In the genomic region with DNA sequence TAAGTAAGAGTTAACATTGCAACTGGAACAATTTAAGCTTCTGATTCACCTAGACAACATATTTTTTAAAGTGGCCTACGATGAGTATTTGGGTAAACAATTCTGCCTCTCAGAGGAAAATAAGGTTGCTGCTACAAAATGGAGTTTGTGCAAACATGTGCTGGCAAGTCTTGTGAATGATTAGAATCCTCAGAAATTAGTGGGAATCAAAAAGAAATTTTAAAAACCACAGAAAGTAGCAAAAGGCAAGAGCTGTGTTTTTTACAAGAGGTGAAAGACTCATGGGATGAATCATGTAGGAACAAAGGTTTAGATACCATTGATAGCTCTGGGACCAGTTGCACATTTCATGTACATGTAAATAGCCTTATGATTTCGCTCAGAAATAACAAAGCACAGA, we compare ENCODE assay signal across 19 cellular contexts.
DNase-seq lines count a peak whose midpoint lies in the region; ATAC-seq, FAIRE-seq and TF ChIP-seq lines count a peak whose summit lies in the region.
"Had no signal": no experiment of that assay in that cellular context is flagged by ENCODE, and none has a peak within 500 bp of the region (broad histone marks: within the 10 kb centered on the region; RNA-seq: fewer than 3 reads in every experiment).

No MANE protein-coding gene starts in this region.

- H4K20me1 ChIP-seq in PC-3 (ENCODE audit: low read length) (no peaks in the 10 kb centered on the region), keratinocyte (ENCODE audit: control insufficient read depth, extremely low read depth, insufficient read depth, low read length) (no peaks in the 10 kb centered on the region), neural progenitor cell (ENCODE audit: low read depth) (no peaks in the 10 kb centered on the region)
- H4K20me1 ChIP-seq: BLaER1 had no signal

- H3K79me2 ChIP-seq in PC-3 (ENCODE audit: low read length) = no peaks in the 10 kb centered on the region
- no peaks in the 10 kb centered on the region for H3K79me2 ChIP-seq in keratinocyte (ENCODE audit: control insufficient read depth, insufficient read depth, low read length)
- no peaks in the 10 kb centered on the region for H3K79me2 ChIP-seq in neural progenitor cell (ENCODE audit: low read depth)

- peak; percentile 76 for ATAC-seq in PC-3
- ATAC-seq in HG02610 (IDR thresholded peaks at IDR 0.05; ENCODE audit: unreplicated experiment) = no peak
- ATAC-seq: GM23338 had no signal

- H3K4me3 ChIP-seq in PC-3 (ENCODE audit: low read length) = no peak overlapping the region
- H3K4me3 ChIP-seq in bronchial epithelial cell (ENCODE audit: low read depth, low read length) = no peak overlapping the region
- no peak overlapping the region for H3K4me3 ChIP-seq in keratinocyte (ENCODE audit: control insufficient read depth in 2 of 3, extremely low read depth in 1 of 3, insufficient read depth in 2 of 3, low read depth in 1 of 3, low read length in 3 of 3)
- H3K4me3 ChIP-seq in neural progenitor cell = no peak overlapping the region
- H3K4me3 ChIP-seq: BLaER1, GM23338 had no signal

- no peaks in the 10 kb centered on the region for H3K36me3 Mint-ChIP-seq in neural progenitor cell
- H3K36me3 Mint-ChIP-seq: CD14-positive monocyte; CD4-positive, alpha-beta memory T cell had no signal

- peak; percentile 11 for DNase-seq in NCI-H345 (lab: John Stamatoyannopoulos, UW)
- DNase-seq in NCI-H345 treated with DMSO at 0.1 percent for 48 hours (lab: John Stamatoyannopoulos, UW; ENCODE audit: unreplicated experiment) = no peak
- peak; percentile 66 for DNase-seq in PC-3
- DNase-seq in bronchial epithelial cell (ENCODE audit: low read depth) = peak; percentile 90
- no peak for DNase-seq in keratinocyte (ENCODE audit: low read depth, low spot score)
- no peak for DNase-seq in neural progenitor cell (ENCODE audit: low spot score)
- DNase-seq: 8988T; CD4-positive, alpha-beta memory T cell; DMS153; DMS79 treated with DMSO at 0.1 percent for 48 hours; GF-D8; HCEC 1CT had no signal

- FAIRE-seq in bronchial epithelial cell (lab: Jason Lieb, UNC) = no peak
- FAIRE-seq in keratinocyte (lab: Jason Lieb, UNC) = peak; percentile 67
- FAIRE-seq: H54, HTR-8/SVneo had no signal

- peak overlapping the region; percentile 17 for H2AFZ ChIP-seq in PC-3 (ENCODE audit: low read length)
- no peak overlapping the region for H2AFZ ChIP-seq in keratinocyte (ENCODE audit: control insufficient read depth, low read length)
- H2AFZ ChIP-seq in neural progenitor cell (replicated peaks) = no peak overlapping the region
- H2AFZ ChIP-seq: GM23338 had no signal

- peaks cover 15% of the 10 kb centered on the region for H3K9me3 Mint-ChIP-seq in neural progenitor cell

- no peak overlapping the region for H3K27ac Mint-ChIP-seq in neural progenitor cell
- H3K27ac Mint-ChIP-seq: CD14-positive monocyte; CD4-positive, alpha-beta memory T cell; GM23338 had no signal

- no peaks in the 10 kb centered on the region for H3K27me3 ChIP-seq in PC-3 (ENCODE audit: low read length)
- no peaks in the 10 kb centered on the region for H3K27me3 ChIP-seq in bronchial epithelial cell (ENCODE audit: control insufficient read depth, insufficient read depth, low read length)
- no peaks in the 10 kb centered on the region for H3K27me3 ChIP-seq in keratinocyte (ENCODE audit: control insufficient read depth, extremely low read depth, insufficient read depth, low read length)
- H3K27me3 ChIP-seq in neural progenitor cell = no peaks in the 10 kb centered on the region
- H3K27me3 ChIP-seq: BLaER1 had no signal

- TF ChIP-seq CTCF in PC-3 (conservative IDR thresholded peaks at IDR 0.05; ENCODE audit: low read depth, low read length) = no peak
- no peak for TF ChIP-seq CTCF in bronchial epithelial cell (IDR thresholded peaks at IDR 0.05; ENCODE audit: insufficient read depth, low read length, severe bottlenecking)
- no peak for TF ChIP-seq CTCF in keratinocyte (optimal IDR thresholded peaks at IDR 0.05 in 1 of 3, IDR thresholded peaks at IDR 0.05 in 1 of 3, conservative IDR thresholded peaks at IDR 0.05 in 1 of 3; ENCODE audit: extremely low read depth in 1 of 3, insufficient read depth in 2 of 3, low read length in 3 of 3)
- TF ChIP-seq CTCF in neural progenitor cell (IDR thresholded peaks at IDR 0.05) = no peak

- H3K9me3 ChIP-seq in PC-3 (ENCODE audit: low read length) (peaks cover 17% of the 10 kb centered on the region), keratinocyte (ENCODE audit: control insufficient read depth, low read depth, low read length) (no peaks in the 10 kb centered on the region), neural progenitor cell (ENCODE audit: low read depth) (no peaks in the 10 kb centered on the region)

- 0 out of 2 replicates have a peak overlapping the region, but pooled peaks have one; percentile 4 for H3K4me2 ChIP-seq in PC-3 (ENCODE audit: low read length)
- H3K4me2 ChIP-seq in keratinocyte (ENCODE audit: control insufficient read depth, extremely low read depth, insufficient read depth, low read depth, low read length) = no peak overlapping the region
- no peak overlapping the region for H3K4me2 ChIP-seq in neural progenitor cell
- H3K4me2 ChIP-seq: BLaER1, GM23338 had no signal

- H3K4me1 ChIP-seq in PC-3 (ENCODE audit: insufficient read depth, low read length) = peaks cover 5% of the 10 kb centered on the region; the same call in 1 of the 2 replicates
- H3K4me1 ChIP-seq in keratinocyte (ENCODE audit: control insufficient read depth, extremely low read depth, insufficient read depth, low read length) = no peaks in the 10 kb centered on the region
- H3K4me1 ChIP-seq in neural progenitor cell = no peaks in the 10 kb centered on the region
- H3K4me1 ChIP-seq: BLaER1 had no signal

- H3K9me2 ChIP-seq in PC-3 (replicated peaks; ENCODE audit: low read length) = no peaks in the 10 kb centered on the region

- H3K4me1 Mint-ChIP-seq in neural progenitor cell = no peaks in the 10 kb centered on the region
- H3K4me1 Mint-ChIP-seq: CD14-positive monocyte; CD4-positive, alpha-beta memory T cell had no signal

- BruUV-seq in PC-3 (replicated peaks; lab: Mats Ljungman, UMichigan) = no TSS peak

- no peak overlapping the region for H3K4me3 Mint-ChIP-seq in neural progenitor cell
- H3K4me3 Mint-ChIP-seq: CD14-positive monocyte; CD4-positive, alpha-beta memory T cell; GM23338 had no signal

- dilution Hi-C loops in keratinocyte (cut with MboI; ENCODE audit: extremely low pct_ligation_motif_present, low sequenced_read_pairs) = no loop called here

- H3F3A ChIP-seq in PC-3 (ENCODE audit: low read length, unreplicated experiment) = no peaks in the 10 kb centered on the region
- H3F3A ChIP-seq in neural progenitor cell (ENCODE audit: low read depth) = no peaks in the 10 kb centered on the region

- POLR2A ChIA-PET in PC-3 (lab: Charles Lee; ENCODE audit: unreplicated experiment) = no interaction called here

- H3K27ac ChIP-seq in PC-3 (ENCODE audit: low read length) (peak overlapping the region; percentile 27), keratinocyte (ENCODE audit: control insufficient read depth, insufficient read depth, low read length) (no peak overlapping the region), neural progenitor cell (no peak overlapping the region)
- H3K27ac ChIP-seq: BLaER1, HL-60 had no signal

- no peaks in the 10 kb centered on the region for H3K9me1 ChIP-seq in keratinocyte (ENCODE audit: control insufficient read depth, extremely low read depth, insufficient read depth, low read length)

- no peaks in the 10 kb centered on the region for H3K27me3 Mint-ChIP-seq in neural progenitor cell (ENCODE audit: insufficient read depth, low read depth)
- H3K27me3 Mint-ChIP-seq: CD4-positive, alpha-beta memory T cell had no signal

- CTCF ChIA-PET in PC-3 (lab: Charles Lee) = no interaction called here

- H3K9ac ChIP-seq in PC-3 (ENCODE audit: low read length) (no peak overlapping the region), keratinocyte (ENCODE audit: control insufficient read depth, extremely low read depth, insufficient read depth, low read length) (no peak overlapping the region), neural progenitor cell (no peak overlapping the region)
- H3K9ac ChIP-seq: BLaER1 had no signal

- intact Hi-C loops in PC-3 (cut with micrococcal nuclease) = no loop called here

- H3K36me3 ChIP-seq in PC-3 (ENCODE audit: low read depth, low read length) = peaks cover 4% of the 10 kb centered on the region; the same call in 1 of the 2 replicates
- no peaks in the 10 kb centered on the region for H3K36me3 ChIP-seq in bronchial epithelial cell (ENCODE audit: control insufficient read depth, insufficient read depth, low read length)
- no peaks in the 10 kb centered on the region for H3K36me3 ChIP-seq in keratinocyte (ENCODE audit: control insufficient read depth in 2 of 2, extremely low read depth in 1 of 2, insufficient read depth in 2 of 2, low read length in 2 of 2)
- H3K36me3 ChIP-seq in neural progenitor cell = no peaks in the 10 kb centered on the region
- H3K36me3 ChIP-seq: BLaER1 had no signal

Comparison
In these comparisons a context has a peak if more than half of its experiments do, and no peak if none do; other contexts are left out.
1. DNase-seq: peak in NCI-H345 (single experiment), PC-3 (single experiment) and bronchial epithelial cell (single experiment); none in NCI-H345 treated with DMSO at 0.1 percent for 48 hours (single experiment), keratinocyte (single experiment) and neural progenitor cell (single experiment).